19 cellular contexts compared by ENCODE assay signal in genomic region chr5:17186271-17186670, GRCh38. TPM values are rescaled to one million over a fixed set of nuclear protein-coding genes. Genes with fewer than 3 reads are reported as not detected.
DNase-seq lines count a peak whose midpoint lies in the region; ATAC-seq, FAIRE-seq and TF ChIP-seq lines count a peak whose summit lies in the region.
"Had no signal": no experiment of that assay in that cellular context is flagged by ENCODE, and none has a peak within 500 bp of the region (broad histone marks: within the 10 kb centered on the region; RNA-seq: fewer than 3 reads in every experiment).

No MANE protein-coding gene starts in this region.

- no peak for DNase-seq in Caco-2
- DNase-seq in RCC 7860 (ENCODE audit: low spot score), result peak; percentile 32
- DNase-seq in H1 (ENCODE audit: low read depth in 1 of 2, low spot score in 2 of 2), result no peak
- DNase-seq in psoas muscle, result no peak
- no peak for DNase-seq in dermis blood vessel endothelial cell
- DNase-seq in stimulated activated CD4-positive, alpha-beta T cell treated with anti-CD3 and anti-CD28 coated beads, Interleukin-2, amount 100 ng/mL, for 24 hours, result no peak
- DNase-seq: activated CD4-positive, alpha-beta T cell treated with anti-CD3 and anti-CD28 coated beads, Interleukin-2, amount 50 U/mL, for 48 hours; activated naive CD4-positive, alpha-beta T cell treated with anti-CD3 and anti-CD28 coated beads, Interleukin-2, amount 50 U/mL, for 16 hours; activated T-cell treated with anti-CD3 and anti-CD28 coated beads, Interleukin-2, amount 50 U/mL, for 24 hours; CD8-positive, alpha-beta memory T cell; NCI-H1092 treated with DMSO at 0.1 percent for 48 hours; NCI-H82; nephron progenitor cell; stimulated activated naive CD8-positive, alpha-beta T cell treated with anti-CD3 and anti-CD28 coated beads, Interleukin-15, amount 100 ng/mL, for 72 hours had no signal

- peak overlapping the region; percentile 43; the same call in 1 of the 2 replicates for H2BK20ac ChIP-seq in H1 (ENCODE audit: low read length)

- no peak overlapping the region for H2BK5ac ChIP-seq in H1 (ENCODE audit: low read depth, low read length)

- CTCF ChIA-PET in Caco-2 (lab: Charles Lee), result no interaction called here
- CTCF ChIA-PET in H1 (lab: Charles Lee; ENCODE audit: partially characterized antibody), result interaction anchor here (0.9 to 1.8 kb wide), 6 partner anchors 16 to 496 kb away, joined by 3 to 6 read pairs (median 4); no protein-coding TSS in a partner anchor

- FAIRE-seq in RCC 7860 (lab: Jason Lieb, UNC), result no peak
- FAIRE-seq in H1 (lab: Jason Lieb, UNC), result no peak

- no peaks in the 10 kb centered on the region for H3K79me1 ChIP-seq in H1 (ENCODE audit: low read depth, low read length)

- H2AFZ ChIP-seq in H1 (ENCODE audit: low read length), result no peak overlapping the region

- H3K9me3 ChIP-seq in Caco-2, result no peaks in the 10 kb centered on the region
- H3K9me3 ChIP-seq in H1 (ENCODE audit: insufficient read depth in 2 of 2, low read depth in 1 of 2, low read length in 1 of 2), result no peaks in the 10 kb centered on the region
- H3K9me3 ChIP-seq in psoas muscle, result no peaks in the 10 kb centered on the region
- H3K9me3 ChIP-seq: uterus had no signal

- H4K5ac ChIP-seq in H1 (ENCODE audit: insufficient read length, low read depth, low read length), result no peak overlapping the region

- H3K27ac ChIP-seq in H1 (ENCODE audit: low read depth, low read length), result no peak overlapping the region
- H3K27ac ChIP-seq in psoas muscle, result peak overlapping the region; percentile 6
- H3K27ac ChIP-seq: uterus had no signal

- H2AK5ac ChIP-seq in H1 (ENCODE audit: low read depth, low read length), result no peak overlapping the region

- no peaks in the 10 kb centered on the region for H3K9me3 Mint-ChIP-seq in Caco-2 (ENCODE audit: unreplicated experiment)
- H3K9me3 Mint-ChIP-seq: activated T-cell treated with anti-CD3 and anti-CD28 coated beads, Interleukin-2, amount 50 U/mL, for 24 hours; stimulated activated naive CD8-positive, alpha-beta T cell treated with anti-CD3 and anti-CD28 coated beads, Interleukin-15, amount 100 ng/mL, for 72 hours had no signal

- H3K4me3 ChIP-seq in Caco-2 (ENCODE audit: low read depth, low read length), result no peak overlapping the region
- H3K4me3 ChIP-seq in H1 (ENCODE audit: extremely low read depth in 1 of 4, insufficient read depth in 2 of 4, low read depth in 3 of 4, low read length in 4 of 4), result no peak overlapping the region
- H3K4me3 ChIP-seq in psoas muscle, result no peak overlapping the region
- H3K4me3 ChIP-seq: uterus had no signal

- no peak overlapping the region for H2BK12ac ChIP-seq in H1 (ENCODE audit: low read depth, low read length)

- TF ChIP-seq POLR2A in H1 (IDR thresholded peaks at IDR 0.05; ENCODE audit: control extremely low read depth in 1 of 2, low read depth in 2 of 2, low read length in 2 of 2), result no peak

- intact Hi-C loops in Caco-2 (cut with micrococcal nuclease; ENCODE audit: unreplicated experiment), result no loop called here
- intact Hi-C loops in psoas muscle (cut with DNase I), result loop anchor here (5.0 to 10.0 kb wide), 3 partner anchors 251 to 694 kb away; partner anchors contain the start of gene MYO10 (in 1 of the 2)

- no peak overlapping the region for H3K56ac ChIP-seq in H1 (replicated peaks; ENCODE audit: insufficient read length, low read depth, low read length)

- H3K4me2 ChIP-seq in H1 (ENCODE audit: insufficient read depth in 1 of 2, low read depth in 2 of 2, low read length in 2 of 2), result no peak overlapping the region

- WGBS in H1 (ENCODE audit: extremely low coverage in 1 of 2, insufficient coverage in 1 of 2, insufficient read length in 1 of 2, insufficient replicate concordance in 2 of 2, low coverage in 1 of 2, low lambda C conversion rate in 2 of 2, missing lambda C conversion rate in 1 of 2), 2 experiments, result 91% methylated on average over 4 of the region's 4 CpGs; no CpG with 5 or more reads in 1 of the 2 experiments
- 64 to 81% (median 67%) methylated on average over 4 of the region's 4 CpGs for WGBS in psoas muscle, 3 donors

- H4K20me1 ChIP-seq in H1 (replicated peaks in 1 of 2; ENCODE audit: control insufficient read depth in 1 of 2, insufficient read depth in 2 of 2, low read length in 2 of 2), result no peaks in the 10 kb centered on the region

- no peaks in the 10 kb centered on the region for H3K27me3 Mint-ChIP-seq in Caco-2 (ENCODE audit: insufficient read depth, unreplicated experiment)

- no TSS peak for BruUV-seq in Caco-2 (replicated peaks; lab: Mats Ljungman, UMichigan)

- H3K36me3 ChIP-seq in Caco-2 (ENCODE audit: control insufficient read depth, insufficient read depth, low read length), result no peaks in the 10 kb centered on the region
- H3K36me3 ChIP-seq in H1 (ENCODE audit: control insufficient read depth in 2 of 4, insufficient read depth in 4 of 4, low read length in 3 of 4), result no peaks in the 10 kb centered on the region
- no peaks in the 10 kb centered on the region for H3K36me3 ChIP-seq in psoas muscle (ENCODE audit: insufficient read depth in 1 of 2, low read depth in 1 of 2)
- H3K36me3 ChIP-seq: uterus had no signal

- POLR2A ChIA-PET in Caco-2 (lab: Charles Lee) (no interaction called here), H1 (lab: Charles Lee; ENCODE audit: partially characterized antibody) (no interaction called here)

- H2BK120ac ChIP-seq in H1 (replicated peaks; ENCODE audit: low read depth, low read length), result no peak overlapping the region

- no peak overlapping the region for H3K4ac ChIP-seq in H1 (replicated peaks; ENCODE audit: insufficient read length, low read depth, low read length)

- peaks cover 25% of the 10 kb centered on the region for H3K4me1 ChIP-seq in Caco-2
- peaks cover 0 to 12% (median 2%) of the 10 kb centered on the region in 4 experiments; a peak in 4 of 7 replicates for H3K4me1 ChIP-seq in H1 (replicated peaks in 1 of 4; ENCODE audit: control insufficient read depth in 3 of 4, insufficient read depth in 4 of 4, low read length in 3 of 4)
- H3K4me1 ChIP-seq in psoas muscle, result peaks cover 21% of the 10 kb centered on the region
- H3K4me1 ChIP-seq: uterus had no signal

- H3K36me3 Mint-ChIP-seq in Caco-2 (ENCODE audit: insufficient read depth, unreplicated experiment), result peaks cover 5% of the 10 kb centered on the region
- H3K36me3 Mint-ChIP-seq: CD8-positive, alpha-beta memory T cell had no signal

- TF ChIP-seq RAD21 in H1 (IDR thresholded peaks at IDR 0.05 in 1 of 2, conservative IDR thresholded peaks at IDR 0.05 in 1 of 2; ENCODE audit: low read depth in 2 of 2, low read length in 2 of 2), result no peak

- H3K4me3 Mint-ChIP-seq in Caco-2 (ENCODE audit: unreplicated experiment), result no peak overlapping the region
- H3K4me3 Mint-ChIP-seq: activated T-cell treated with anti-CD3 and anti-CD28 coated beads, Interleukin-2, amount 50 U/mL, for 24 hours; brain; CD8-positive, alpha-beta memory T cell; nephron progenitor cell; stimulated activated naive CD8-positive, alpha-beta T cell treated with anti-CD3 and anti-CD28 coated beads, Interleukin-15, amount 100 ng/mL, for 72 hours had no signal

- H4K91ac ChIP-seq in H1 (replicated peaks; ENCODE audit: insufficient read length, low read length), result peak overlapping the region; percentile 58

- no peak overlapping the region for H3K18ac ChIP-seq in H1 (ENCODE audit: extremely low read depth, low read length)

- H3K27me3 ChIP-seq in Caco-2 (replicated peaks; ENCODE audit: control insufficient read depth, insufficient read depth, low read length) (no peaks in the 10 kb centered on the region), H1 (replicated peaks in 1 of 4; ENCODE audit: control insufficient read depth in 3 of 4, extremely low read depth in 1 of 4, insufficient read depth in 3 of 4, low read length in 3 of 4) (no peaks in the 10 kb centered on the region), psoas muscle (ENCODE audit: insufficient read depth in 3 of 3, low read length in 2 of 3) (no peaks in the 10 kb centered on the region)
- H3K27me3 ChIP-seq: uterus had no signal

- peak overlapping the region; percentile 21 for H3K27ac Mint-ChIP-seq in Caco-2 (ENCODE audit: unreplicated experiment)
- H3K27ac Mint-ChIP-seq: activated T-cell treated with anti-CD3 and anti-CD28 coated beads, Interleukin-2, amount 50 U/mL, for 24 hours; CD8-positive, alpha-beta memory T cell; nephron progenitor cell; stimulated activated naive CD8-positive, alpha-beta T cell treated with anti-CD3 and anti-CD28 coated beads, Interleukin-15, amount 100 ng/mL, for 72 hours had no signal

- H3K9ac ChIP-seq in H1 (replicated peaks in 1 of 4; ENCODE audit: extremely low read depth in 1 of 4, low read depth in 3 of 4, low read length in 3 of 4), result no peak overlapping the region

- no peaks in the 10 kb centered on the region for H3K79me2 ChIP-seq in H1 (ENCODE audit: control insufficient read depth in 1 of 2, insufficient read depth in 2 of 2, low read length in 2 of 2)

- TF ChIP-seq EP300 in H1 (IDR thresholded peaks at IDR 0.05; ENCODE audit: borderline replicate concordance in 1 of 2, low read depth in 2 of 2, low read length in 2 of 2), result no peak

- peaks cover 36% of the 10 kb centered on the region for H3K4me1 Mint-ChIP-seq in Caco-2 (ENCODE audit: low read depth, unreplicated experiment)
- H3K4me1 Mint-ChIP-seq: CD8-positive, alpha-beta memory T cell had no signal

- no peaks in the 10 kb centered on the region for H3K23me2 ChIP-seq in H1 (ENCODE audit: low read depth, low read length)

- peak in 1 of 4 donors; percentile 21 for ATAC-seq in psoas muscle
- no peak for ATAC-seq in HG03432 (IDR thresholded peaks at IDR 0.05; ENCODE audit: unreplicated experiment)
- no peak for ATAC-seq in HG02973 (IDR thresholded peaks at IDR 0.05; ENCODE audit: unreplicated experiment)
- ATAC-seq: Panc1 had no signal

- TF ChIP-seq CTCF in Caco-2 (IDR thresholded peaks at IDR 0.05; ENCODE audit: insufficient read depth in 1 of 2, low read depth in 1 of 2, low read length in 1 of 2, severe bottlenecking in 1 of 2, unreplicated experiment in 1 of 2), result no peak
- no peak for TF ChIP-seq CTCF in H1 (IDR thresholded peaks at IDR 0.05; ENCODE audit: control extremely low read depth in 1 of 3, insufficient read depth in 1 of 3, low read depth in 1 of 3, low read length in 3 of 3)
- no peak for TF ChIP-seq CTCF in psoas muscle (IDR thresholded peaks at IDR 0.05)

- H4K8ac ChIP-seq in H1 (ENCODE audit: extremely low read depth, insufficient read depth, low read length), result no peak overlapping the region

- H3K14ac ChIP-seq in H1 (ENCODE audit: insufficient read length), result no peak overlapping the region

- no peak overlapping the region for H3K23ac ChIP-seq in H1 (ENCODE audit: insufficient read length)

- no peak overlapping the region for H2BK15ac ChIP-seq in H1 (ENCODE audit: low read length)

RNA-seq across cellular contexts. Expression of gene BASP1, which starts 31.2 kb away (rescaled TPM):
- total RNA-seq in Caco-2 (2022) (73.5 and 78.1 TPM in 2 replicates), psoas muscle (1 to 10 TPM in 3 of 4 donors, under 1 TPM in 1; 0.67 to 1.9 (median 1.1) TPM), dermis blood vessel endothelial cell (4.4 and 9.3 TPM in 2 replicates)
- 95.2 and 97.7 TPM in 2 replicates for total RNA-seq in H1 (2021; fragmentation: NEBNext Ultra II Directional; extraction: Animal tissue kit (Norgen Biotek cat#: 25700))
- polyA plus RNA-seq in H1 (2011; rRNA removed) (66.2 and 104 TPM in 2 replicates), psoas muscle (1 to 10 TPM in 1 of 3 donors, under 1 TPM in 2; 0.64 to 1.2 (median 0.73) TPM)
- polyA plus RNA-seq in H1 (2011; cell fraction: cytosol; rRNA removed), result 91.7 TPM
- 24.6 TPM for polyA plus RNA-seq in H1 (2011; cell fraction: nucleus; rRNA removed)
- 70.7 to 85.8 TPM (median 73.4 TPM) in 4 replicates for polyA plus RNA-seq in H1 (2012, experiment 1 of 2)
- polyA plus RNA-seq in H1 (2012, experiment 2 of 2), result 56.0 TPM
- polyA plus RNA-seq in H1 (2013, experiment 1 of 2), result 163 TPM
- polyA plus RNA-seq in H1 (2013, experiment 2 of 2), result 165 TPM
- 11.9 and 14.6 TPM in 2 replicates for polyA minus RNA-seq in H1 (2011; rRNA and poly(A)+ RNA removed)
- 30.3 TPM for polyA minus RNA-seq in H1 (2011; cell fraction: cytosol; rRNA and poly(A)+ RNA removed)
- polyA minus RNA-seq in H1 (2011; cell fraction: nucleus; rRNA and poly(A)+ RNA removed), result 21.8 TPM
- polyA plus RNA-seq: CD8-positive, alpha-beta memory T cell had no signal
